1 cellular context compared by ENCODE assay signal in the genomic region with DNA sequence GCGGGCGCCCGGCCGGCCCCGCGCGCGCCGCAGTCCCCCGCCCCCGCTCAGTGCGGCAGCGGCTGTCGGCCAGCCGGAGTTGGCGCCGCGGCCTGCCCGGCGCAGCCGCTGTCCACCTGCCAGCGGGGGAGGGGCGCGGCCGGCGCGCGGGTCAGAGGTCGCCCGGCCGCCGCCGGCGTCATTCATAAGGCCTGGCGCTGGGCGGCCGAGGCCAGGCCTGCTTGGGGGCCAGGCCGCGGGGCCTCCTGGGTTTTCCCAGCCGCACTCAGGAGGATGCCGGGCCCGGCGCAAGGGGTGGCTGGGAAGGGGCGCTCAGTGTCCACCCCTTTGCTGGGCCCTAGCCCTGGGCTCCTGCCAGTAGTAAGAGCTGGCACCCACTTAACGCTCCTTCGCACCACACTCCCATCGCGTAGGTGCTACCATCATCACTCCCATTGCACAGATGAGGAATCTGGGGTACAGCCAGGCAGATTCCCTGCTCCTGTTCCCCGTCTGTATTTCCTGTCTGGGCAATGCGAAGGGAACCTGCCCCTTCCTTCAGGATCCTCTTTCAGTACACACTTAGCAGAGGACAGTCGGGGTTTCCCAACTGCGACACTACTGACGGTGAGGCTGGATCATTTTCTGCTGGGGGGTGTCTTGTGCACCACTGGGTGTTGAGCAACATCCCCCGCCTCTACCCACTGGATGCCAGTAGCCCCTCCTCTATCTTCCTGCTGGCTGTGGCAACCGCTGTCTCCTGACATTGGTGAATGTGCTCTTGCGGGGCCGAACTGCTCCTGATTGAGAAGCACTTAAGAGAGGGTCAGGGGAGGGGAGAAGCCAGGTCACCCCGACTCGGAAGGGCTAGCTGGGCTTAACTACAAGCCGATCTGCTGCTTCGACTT.
TF ChIP-seq lines count a peak whose summit lies in the region.

No MANE protein-coding gene starts in this region.

TF ChIP-seq in IMR-90, 13 proteins besides CTCF, POLR2A, EP300 and RAD21 (continued from another document):
- TF ChIP-seq CEBPB (IDR thresholded peaks at IDR 0.05; ENCODE audit: low read depth, low read length): peak; percentile 98
- TF ChIP-seq NFE2L2 (IDR thresholded peaks at IDR 0.05; ENCODE audit: low read depth, low read length): no peak
- TF ChIP-seq, protein P1, sequence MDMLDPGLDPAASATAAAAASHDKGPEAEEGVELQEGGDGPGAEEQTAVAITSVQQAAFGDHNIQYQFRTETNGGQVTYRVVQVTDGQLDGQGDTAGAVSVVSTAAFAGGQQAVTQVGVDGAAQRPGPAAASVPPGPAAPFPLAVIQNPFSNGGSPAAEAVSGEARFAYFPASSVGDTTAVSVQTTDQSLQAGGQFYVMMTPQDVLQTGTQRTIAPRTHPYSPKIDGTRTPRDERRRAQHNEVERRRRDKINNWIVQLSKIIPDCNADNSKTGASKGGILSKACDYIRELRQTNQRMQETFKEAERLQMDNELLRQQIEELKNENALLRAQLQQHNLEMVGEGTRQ (IDR thresholded peaks at IDR 0.05; ENCODE audit: low read depth, low read length): no peak
- no peak; the same call in 1 of the 2 replicates for TF ChIP-seq FOS (IDR thresholded peaks at IDR 0.05; ENCODE audit: low read depth, low read length)
- TF ChIP-seq RFX5 (IDR thresholded peaks at IDR 0.05; ENCODE audit: low read depth, low read length): no peak
